ENCODE assay signal across 8 cellular contexts in genomic region chr18:12656671-12657047, GRCh38. TPM values are rescaled to one million over a fixed set of nuclear protein-coding genes. Genes with fewer than 3 reads are reported as not detected.
A peak's percentile ranks its signal among the peaks of the same experiment; 100 is the strongest.
DNase-seq lines count a peak whose midpoint lies in the region; ATAC-seq, FAIRE-seq and TF ChIP-seq lines count a peak whose summit lies in the region.

No MANE protein-coding gene starts in this region.

- H3K36me3 ChIP-seq in HEK293 (ENCODE audit: control insufficient read depth in 2 of 2, insufficient read depth in 1 of 2, low read length in 2 of 2) (peaks cover 0 to 4% of the 10 kb centered on the region in 2 experiments), astrocyte (ENCODE audit: insufficient read depth, low read length) (no peaks in the 10 kb centered on the region), liver (ENCODE audit: control insufficient read depth in 4 of 4, insufficient read depth in 3 of 4, low read depth in 1 of 4, low read length in 3 of 4) (no peaks in the 10 kb centered on the region), tibial nerve (peaks cover 0 to 9% (median 0%) of the 10 kb centered on the region in 3 donors)

- 2% methylated on average over 7 of the region's 7 CpGs for WGBS in A549 (ENCODE audit: missing lambda C conversion rate)
- 17% methylated on average over 7 of the region's 7 CpGs for WGBS in liver
- 2 to 3% methylated on average over 7 of the region's 7 CpGs for WGBS in tibial nerve, 2 donors

- TF ChIP-seq RAD21 in A549 (conservative IDR thresholded peaks at IDR 0.05 in 1 of 2, IDR thresholded peaks at IDR 0.05 in 1 of 2) (no peak), liver (IDR thresholded peaks at IDR 0.05) (no peak)

- FAIRE-seq in A549 (lab: Jason Lieb, UNC) (no peak), astrocyte (lab: Jason Lieb, UNC) (no peak)

- H3K27me3 ChIP-seq in astrocyte (ENCODE audit: insufficient read depth, low read length) (no peaks in the 10 kb centered on the region), liver (ENCODE audit: control insufficient read depth in 4 of 4, insufficient read depth in 4 of 4, low read length in 3 of 4) (no peaks in the 10 kb centered on the region), tibial nerve (no peaks in the 10 kb centered on the region)

- peak overlapping the region; percentile 88 to 91 for H3K27ac ChIP-seq in A549
- H3K27ac ChIP-seq in HEK293 (ENCODE audit: extremely low read depth, low read depth, low read length) = peak overlapping the region; percentile 91
- H3K27ac ChIP-seq in astrocyte (ENCODE audit: low read depth, low read length) = peak overlapping the region; percentile 84
- H3K27ac ChIP-seq in liver (ENCODE audit: low read depth in 1 of 2, low read length in 2 of 2) = peak overlapping the region; percentile 88 to 90
- peak overlapping the region; percentile 96 to 99 (median 98) for H3K27ac ChIP-seq in tibial nerve

- peak overlapping the region; percentile 91 for H3K4me3 Mint-ChIP-seq in astrocyte (ENCODE audit: unreplicated experiment)

- no peak for TF ChIP-seq EP300 in A549 (IDR thresholded peaks at IDR 0.05)
- TF ChIP-seq EP300 in tibial nerve (IDR thresholded peaks at IDR 0.05) = no peak

- H3K4me3 ChIP-seq in A549 = peak overlapping the region; percentile 95
- H3K4me3 ChIP-seq in HEK293 (ENCODE audit: low read depth, low read length) = peak overlapping the region; percentile 76
- H3K4me3 ChIP-seq in astrocyte (ENCODE audit: insufficient read depth, low read depth, low read length) = peak overlapping the region; percentile 93
- peak overlapping the region in 2 of 3 donors; percentile 68 to 91 for H3K4me3 ChIP-seq in liver (ENCODE audit: low read depth in 1 of 3, low read length in 3 of 3)
- H3K4me3 ChIP-seq in tibial nerve = peak overlapping the region; percentile 68 to 91 (median 89)

- H3K4me2 ChIP-seq in A549 = peak overlapping the region; percentile 89
- H3K4me2 ChIP-seq in astrocyte (ENCODE audit: low read length) = peak overlapping the region; percentile 88

- CTCF ChIA-PET in A549 (lab: Yijun Ruan, JAX) (no interaction called here), HEK293 (lab: Yijun Ruan, JAX) (no interaction called here)

- TF ChIP-seq CTCF in A549 (IDR thresholded peaks at IDR 0.05) (no peak), HEK293 (tag by site-specific recombination; IDR thresholded peaks at IDR 0.05) (no peak), astrocyte (IDR thresholded peaks at IDR 0.05; ENCODE audit: insufficient read depth, low read depth, low read length) (no peak), liver (IDR thresholded peaks at IDR 0.05; ENCODE audit: low read depth, low read length, missing input control) (no peak), tibial nerve (IDR thresholded peaks at IDR 0.05) (no peak)

- POLR2A ChIA-PET in A549 (lab: Yijun Ruan, JAX) = no interaction called here
- POLR2A ChIA-PET in HEK293 (lab: Yijun Ruan, JAX) = no interaction called here

- H3K79me2 ChIP-seq in astrocyte (ENCODE audit: insufficient read depth, low read length) = peaks cover 53% of the 10 kb centered on the region

- H3K4me1 ChIP-seq in A549 (peaks cover 26% of the 10 kb centered on the region), HEK293 (ENCODE audit: control insufficient read depth, insufficient read depth, low read length) (peaks cover 11% of the 10 kb centered on the region), astrocyte (ENCODE audit: insufficient read depth, low read length) (peaks cover 11% of the 10 kb centered on the region), liver (ENCODE audit: control insufficient read depth in 4 of 4, insufficient read depth in 4 of 4, low read length in 3 of 4) (peaks cover 2 to 10% (median 6%) of the 10 kb centered on the region in 4 donors), tibial nerve (peaks cover 0 to 59% (median 16%) of the 10 kb centered on the region in 4 donors)

- no peaks in the 10 kb centered on the region for H3K9me3 Mint-ChIP-seq in astrocyte (ENCODE audit: unreplicated experiment)

- TF ChIP-seq POLR2A in A549 (IDR thresholded peaks at IDR 0.05; ENCODE audit: low read length) = no peak
- TF ChIP-seq POLR2A in tibial nerve (IDR thresholded peaks at IDR 0.05) = no peak

- peak overlapping the region; percentile 90 for H3K27ac Mint-ChIP-seq in astrocyte (ENCODE audit: unreplicated experiment)

- H2AFZ ChIP-seq in astrocyte (ENCODE audit: low read depth, low read length) = peak overlapping the region; percentile 68

- H3K9me3 ChIP-seq in A549 = no peaks in the 10 kb centered on the region
- no peaks in the 10 kb centered on the region for H3K9me3 ChIP-seq in HEK293 (ENCODE audit: control insufficient read depth, insufficient read depth, low read depth, low read length)
- no peaks in the 10 kb centered on the region for H3K9me3 ChIP-seq in astrocyte (ENCODE audit: insufficient read depth, low read depth, low read length)
- no peaks in the 10 kb centered on the region for H3K9me3 ChIP-seq in liver (ENCODE audit: control insufficient read depth in 4 of 4, low read length in 3 of 4)
- H3K9me3 ChIP-seq in tibial nerve = no peaks in the 10 kb centered on the region

- no peak for DNase-seq in A549 (ENCODE audit: low read depth in 1 of 2, low spot score in 1 of 2)
- DNase-seq in astrocyte (ENCODE audit: low read depth) = peak; percentile 36
- no peak for DNase-seq in tibial nerve (ENCODE audit: low spot score in 2 of 2)
- DNase-seq in NOMO-1 (lab: John Stamatoyannopoulos, UW; ENCODE audit: unreplicated experiment in 2 of 2) = no peak
- DNase-seq in head of caudate nucleus = no peak
- DNase-seq in LoVo (ENCODE audit: low spot score) = no peak

- H3K4me1 Mint-ChIP-seq in astrocyte (ENCODE audit: low read depth, unreplicated experiment) = peaks cover 30% of the 10 kb centered on the region

- peaks cover 33% of the 10 kb centered on the region for H4K20me1 ChIP-seq in astrocyte (ENCODE audit: insufficient read depth, low read length)

- no peaks in the 10 kb centered on the region for H3K36me3 Mint-ChIP-seq in astrocyte (ENCODE audit: low read depth, unreplicated experiment)

- H3K9ac ChIP-seq in astrocyte (ENCODE audit: low read length) (peak overlapping the region; percentile 95), liver (ENCODE audit: low read depth in 1 of 2, low read length in 2 of 2) (peak overlapping the region; percentile 36 to 82)

- ATAC-seq in A549 = no peak

- intact Hi-C loops in head of caudate nucleus (cut with DNase I) = loop anchor here (5.0 kb wide), 3 partner anchors 46 to 249 kb away; partner anchors contain the start of genes CEP76, PRELID3A and PSMG2

- H3K27me3 Mint-ChIP-seq in astrocyte (ENCODE audit: low read depth, unreplicated experiment) = no peaks in the 10 kb centered on the region

TF ChIP-seq in A549, 52 proteins besides CTCF, POLR2A, EP300 and RAD21 (continues in another document):
- no peak for TF ChIP-seq MAX (IDR thresholded peaks at IDR 0.05)

TF ChIP-seq in HEK293, 187 proteins besides CTCF, POLR2A, EP300 and RAD21 (continues in another document):
- TF ChIP-seq ATF2 (tag by site-specific recombination; IDR thresholded peaks at IDR 0.05; ENCODE audit: low read depth) = peak; percentile 97

TF ChIP-seq in liver, 16 proteins besides CTCF, POLR2A, EP300 and RAD21 (continues in another document):
- no peak for TF ChIP-seq JUND (IDR thresholded peaks at IDR 0.05)
- TF ChIP-seq HNF4G (IDR thresholded peaks at IDR 0.05) = no peak
- no peak for TF ChIP-seq EGR1 (IDR thresholded peaks at IDR 0.05; ENCODE audit: low read depth in 2 of 2)

RNA-seq across cellular contexts. Expression of gene SPIRE1, which starts 1.2 kb away (rescaled TPM):
- polyA plus RNA-seq in A549 (2011; rRNA removed) = 23.2 and 29.4 TPM in 2 replicates
- polyA plus RNA-seq in A549 (2012; cell fraction: cytosol; rRNA removed) = 4.0 and 4.7 TPM in 2 replicates
- polyA plus RNA-seq in A549 (2012; cell fraction: nucleus; rRNA removed) = 4.7 and 8.4 TPM in 2 replicates
- polyA plus RNA-seq in A549 (2017; fragmentation: RNase III; extraction: RNeasy Plus Mini Kit Qiagen cat#74134 plus additional on column Dnase treatment) = 8.3 to 9.1 TPM (median 8.9 TPM) in 3 replicates
- polyA minus RNA-seq in A549 (2011; rRNA and poly(A)+ RNA removed) = 19.7 and 21.7 TPM in 2 replicates
- total RNA-seq in astrocyte = 38.9 and 42.0 TPM in 2 replicates
- 1 to 10 TPM; 2.9 to 3.4 TPM for total RNA-seq in liver
- polyA plus RNA-seq in liver = 1 to 10 TPM in 1 of 2 donors, under 1 TPM in 1; 0.29 to 5.7 TPM
- total RNA-seq in tibial nerve = 10 to 100 TPM; 55.5 to 72.5 (median 60.4) TPM

RNA-seq across cellular contexts. Expression of gene CEP76, which starts 45.9 kb away (rescaled TPM):
- polyA plus RNA-seq in A549 (2011; rRNA removed) = 12.4 and 13.1 TPM in 2 replicates
- polyA plus RNA-seq in A549 (2012; cell fraction: cytosol; rRNA removed) = 5.6 and 6.0 TPM in 2 replicates
- 7.7 TPM in 2 replicates for polyA plus RNA-seq in A549 (2012; cell fraction: nucleus; rRNA removed)
- polyA plus RNA-seq in A549 (2017; fragmentation: RNase III; extraction: RNeasy Plus Mini Kit Qiagen cat#74134 plus additional on column Dnase treatment) = 7.8 to 7.9 TPM (median 7.9 TPM) in 3 replicates
- 6.3 and 11.7 TPM in 2 replicates for polyA minus RNA-seq in A549 (2011; rRNA and poly(A)+ RNA removed)
- total RNA-seq in astrocyte = 7.5 and 9.5 TPM in 2 replicates
- total RNA-seq in liver = 10 to 100 TPM in 1 of 2 donors, 1 to 10 TPM in 1; 6.4 to 11.8 TPM
- 1 to 10 TPM; 1.3 to 2.1 TPM for polyA plus RNA-seq in liver
- 10 to 100 TPM in 2 of 4 donors, 1 to 10 TPM in 2; 3.1 to 13.6 (median 9.8) TPM for total RNA-seq in tibial nerve

RNA-seq across cellular contexts. Expression of gene PSMG2, which starts 46.2 kb away (rescaled TPM):
- polyA plus RNA-seq in A549 (2011; rRNA removed) (69.2 and 76.8 TPM in 2 replicates), A549 (2017; fragmentation: RNase III; extraction: RNeasy Plus Mini Kit Qiagen cat#74134 plus additional on column Dnase treatment) (75.3 to 76.5 TPM (median 75.7 TPM) in 3 replicates), liver (10 to 100 TPM; 32.1 to 41.1 TPM)
- polyA plus RNA-seq in A549 (2012; cell fraction: cytosol; rRNA removed) = 27.4 and 32.9 TPM in 2 replicates
- polyA plus RNA-seq in A549 (2012; cell fraction: nucleus; rRNA removed) = 11.3 and 13.9 TPM in 2 replicates
- polyA minus RNA-seq in A549 (2011; rRNA and poly(A)+ RNA removed) = 24.7 and 28.8 TPM in 2 replicates
- total RNA-seq in astrocyte (57.4 and 60.1 TPM in 2 replicates), liver (10 to 100 TPM; 24.2 to 48.0 TPM), tibial nerve (100 to 1,000 TPM in 1 of 4 donors, 10 to 100 TPM in 3; 52.6 to 102 (median 75.3) TPM)
